Comparison of ENCODE assay signal across 8 cellular contexts in genomic region chr17:81222906-81223757, GRCh38. TPM values are rescaled to one million over a fixed set of nuclear protein-coding genes. Genes with fewer than 3 reads are reported as not detected.
DNase-seq lines count a peak whose midpoint lies in the region; ATAC-seq lines count a peak whose summit lies in the region.

CEP131 (minus strand) TSS chr17:81222965; CDS start chr17:81220056, 2,909 bp downstream.

- peaks cover 5% of the 10 kb centered on the region for H3K36me3 Mint-ChIP-seq in activated CD4-positive, alpha-beta T cell treated with anti-CD3 and anti-CD28 coated beads, Interleukin-2, amount 10 ng/mL, durations not matched to agents 7 days and 5 days (ENCODE audit: low read depth)

- H3K27ac Mint-ChIP-seq in activated CD4-positive, alpha-beta T cell treated with anti-CD3 and anti-CD28 coated beads, Interleukin-2, amount 10 ng/mL, durations not matched to agents 7 days and 5 days: peak within 1 kb of the TSS; percentile 64

- peaks cover 23 to 28% (median 26%) of the 10 kb centered on the region in 10 experiments for H3K4me1 ChIP-seq in BLaER1 treated with 17β-estradiol and CSF1 and Interleukin-3, amounts not matched to agents 10 nM and 100 nM

- peak; percentile 99 for DNase-seq in NCI-H69 (lab: John Stamatoyannopoulos, UW)
- peak; percentile 99 for DNase-seq in activated CD4-positive, alpha-beta T cell treated with anti-CD3 and anti-CD28 coated beads, Interleukin-2, amount 10 ng/mL, durations not matched to agents 7 days and 5 days
- DNase-seq in dedifferentiated amniotic fluid mesenchymal stem cell (ENCODE audit: extremely low spot score): peak; percentile 98
- DNase-seq in left kidney (ENCODE audit: low read depth, low spot score): peak; percentile 99
- DNase-seq in stimulated activated CD4-positive, alpha-beta T cell treated with anti-CD3 and anti-CD28 coated beads, Interleukin-1b, Interleukin-23, amount 100 ng/mL, for 48 hours: peak; percentile 99

- CTCF ChIA-PET in activated CD4-positive, alpha-beta T cell treated with anti-CD3 and anti-CD28 coated beads, Interleukin-2, amount 10 ng/mL, durations not matched to agents 7 days and 5 days (lab: Charles Lee): interaction anchor here (0.6 to 1.6 kb wide), 4 partner anchors 10 to 284 kb away, joined by 3 to 5 read pairs (median 4); partner anchors contain the start of genes NDUFAF8 and TEPSIN

- H3K27ac ChIP-seq in BLaER1 treated with 17β-estradiol and CSF1 and Interleukin-3, amounts not matched to agents 10 nM and 100 nM: peak within 1 kb of the TSS; percentile 24 to 81 (median 74); a peak in 21 of 22 replicates

- peak within 1 kb of the TSS; percentile 80 to 90 (median 83) for H3K9ac ChIP-seq in BLaER1 treated with 17β-estradiol and CSF1 and Interleukin-3, amounts not matched to agents 10 nM and 100 nM

- no peaks in the 10 kb centered on the region for H3K27me3 ChIP-seq in BLaER1 treated with 17β-estradiol and CSF1 and Interleukin-3, amounts not matched to agents 10 nM and 100 nM

- H3K4me3 Mint-ChIP-seq in activated CD4-positive, alpha-beta T cell treated with anti-CD3 and anti-CD28 coated beads, Interleukin-2, amount 10 ng/mL, durations not matched to agents 7 days and 5 days: peak within 1 kb of the TSS; percentile 73

- H3K4me2 ChIP-seq in BLaER1 treated with 17β-estradiol and CSF1 and Interleukin-3, amounts not matched to agents 10 nM and 100 nM: peak within 1 kb of the TSS; percentile 97 to 100 (median 99)

- peaks cover 0 to 9% (median 7%) of the 10 kb centered on the region in 11 experiments; a peak in 10 of 22 replicates for H3K9me3 ChIP-seq in BLaER1 treated with 17β-estradiol and CSF1 and Interleukin-3, amounts not matched to agents 10 nM and 100 nM (replicated peaks in 1 of 11)

- H4K20me1 ChIP-seq in BLaER1 treated with 17β-estradiol and CSF1 and Interleukin-3, amounts not matched to agents 10 nM and 100 nM: peaks cover 0 to 32% (median 12%) of the 10 kb centered on the region in 11 experiments; a peak in 13 of 22 replicates

- H3K9me3 Mint-ChIP-seq in activated CD4-positive, alpha-beta T cell treated with anti-CD3 and anti-CD28 coated beads, Interleukin-2, amount 10 ng/mL, durations not matched to agents 7 days and 5 days: peaks cover 3% of the 10 kb centered on the region

- peak; percentile 91 for ATAC-seq in GM19372 (IDR thresholded peaks at IDR 0.05; ENCODE audit: low read depth, unreplicated experiment)
- ATAC-seq in HG03521 (IDR thresholded peaks at IDR 0.05; ENCODE audit: unreplicated experiment): peak; percentile 94

- peaks cover 22% of the 10 kb centered on the region for H3K4me1 Mint-ChIP-seq in activated CD4-positive, alpha-beta T cell treated with anti-CD3 and anti-CD28 coated beads, Interleukin-2, amount 10 ng/mL, durations not matched to agents 7 days and 5 days

- POLR2A ChIA-PET in activated CD4-positive, alpha-beta T cell treated with anti-CD3 and anti-CD28 coated beads, Interleukin-2, amount 10 ng/mL, durations not matched to agents 7 days and 5 days (lab: Charles Lee): no interaction called here

- H3K4me3 ChIP-seq in BLaER1 treated with 17β-estradiol and CSF1 and Interleukin-3, amounts not matched to agents 10 nM and 100 nM: peak within 1 kb of the TSS; percentile 86 to 98 (median 92)

- peaks cover 0 to 27% (median 20%) of the 10 kb centered on the region in 11 experiments; a peak in 20 of 22 replicates for H3K36me3 ChIP-seq in BLaER1 treated with 17β-estradiol and CSF1 and Interleukin-3, amounts not matched to agents 10 nM and 100 nM

- no peaks in the 10 kb centered on the region for H3K27me3 Mint-ChIP-seq in activated CD4-positive, alpha-beta T cell treated with anti-CD3 and anti-CD28 coated beads, Interleukin-2, amount 10 ng/mL, durations not matched to agents 7 days and 5 days

RNA-seq across cellular contexts. Expression of gene CEP131, which starts in this region (rescaled TPM):
- total RNA-seq in activated CD4-positive, alpha-beta T cell treated with anti-CD3 and anti-CD28 coated beads, Interleukin-2, amount 10 ng/mL, durations not matched to agents 7 days and 5 days: 10 to 100 TPM; 13.6 to 19.5 TPM

Comparison
In these comparisons a context has a peak if more than half of its experiments do, and no peak if none do; other contexts are left out.
1. Peak in every context shown above with its lines: DNase-seq, ATAC-seq, H3K4me3 ChIP-seq and H3K27ac ChIP-seq.